ENCODE assay signal across 35 cellular contexts in the genomic region with DNA sequence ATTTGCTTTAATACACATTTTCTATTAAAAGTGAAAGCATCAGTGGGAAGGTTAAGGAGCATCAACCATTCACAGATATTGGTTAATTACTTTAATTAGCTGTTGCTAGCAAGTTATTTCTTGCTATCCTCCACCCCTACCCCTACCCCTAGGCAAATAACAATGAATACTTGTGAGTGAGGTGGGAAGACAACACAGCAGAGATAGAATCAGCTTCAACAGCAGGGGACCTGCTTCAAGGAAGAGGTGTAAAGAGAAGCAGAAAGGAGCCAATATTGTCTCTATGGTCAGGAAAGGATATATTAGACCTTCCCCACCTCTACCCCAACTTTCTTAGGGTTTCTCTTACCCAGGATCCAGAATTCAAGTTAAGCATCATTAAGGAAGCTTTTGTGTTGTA.
"Had no signal": no experiment of that assay in that cellular context is flagged by ENCODE, and none has a peak within 500 bp of the region (broad histone marks: within the 10 kb centered on the region; RNA-seq: fewer than 3 reads in every experiment).

No MANE protein-coding gene starts in this region.

- H3K9me3 Mint-ChIP-seq: dendritic cell treated with granulocyte-macrophage colony-stimulating factor and Interleukin-4, amounts not matched to agents 40 ng/mL and 50 ng/mL, for 4 days; T-helper 2 cell treated with Interferon-gamma antibody and Interleukin-4, amounts not matched to agents 5 μg/mL and 100 μg/mL, for 36 hours had no signal

- H3K27ac Mint-ChIP-seq: activated CD4-positive, alpha-beta memory T cell treated with anti-CD3 and anti-CD28 coated beads, Interleukin-2, amount 10 ng/mL, durations not matched to agents 7 days and 5 days; activated CD4-positive, alpha-beta T cell treated with anti-CD3 and anti-CD28 coated beads for 36 hours; activated CD4-positive, alpha-beta T cell treated with anti-CD3 and anti-CD28 coated beads, Interleukin-2, amount 10 ng/mL, durations not matched to agents 24 days and 14 days; activated naive CD4-positive, alpha-beta T cell treated with anti-CD3 and anti-CD28 coated beads, Interleukin-2, amount 10 ng/mL, durations not matched to agents 7 days and 5 days; activated naive CD4-positive, alpha-beta T cell treated with anti-CD3 and anti-CD28 coated beads, Interleukin-2, amount 50 U/mL, for 72 hours; activated naive CD8-positive, alpha-beta T cell treated with anti-CD3 and anti-CD28 coated beads, Interleukin-2, amount 10 ng/mL, durations not matched to agents 7 days and 5 days; activated T-cell treated with anti-CD3 and anti-CD28 coated beads, Interleukin-2, amount 50 U/mL, for 24 hours; activated T-cell treated with anti-CD3 and anti-CD28 coated beads, Interleukin-2, amount 50 U/mL, for 72 hours; brain; dendritic cell treated with granulocyte-macrophage colony-stimulating factor and Interleukin-4, amounts not matched to agents 40 ng/mL and 50 ng/mL, for 4 days; T-helper 17 cell; T-helper 2 cell treated with Interferon-gamma antibody and Interleukin-4, amounts not matched to agents 5 μg/mL and 100 μg/mL, for 36 hours had no signal

- H3K27me3 ChIP-seq: ascending aorta, breast epithelium, cardiac muscle cell, colonic mucosa, dorsolateral prefrontal cortex, esophagus squamous epithelium had no signal

- H3K36me3 ChIP-seq: breast epithelium, cardiac muscle cell, colonic mucosa, WERI-Rb-1 had no signal

- FAIRE-seq: endothelial cell of umbilical vein, frontal cortex had no signal

- H3K9me3 ChIP-seq: colonic mucosa had no signal

- H3K27ac ChIP-seq: ascending aorta, breast epithelium, cardiac muscle cell, colonic mucosa, dorsolateral prefrontal cortex, epithelial cell of prostate, esophagus squamous epithelium, WERI-Rb-1 had no signal

- ATAC-seq: activated CD4-positive, alpha-beta T cell treated with anti-CD3 and anti-CD28 coated beads for 36 hours; activated naive CD4-positive, alpha-beta T cell treated with anti-CD3 and anti-CD28 coated beads, Interleukin-2, amount 50 U/mL, for 72 hours; activated T-cell treated with anti-CD3 and anti-CD28 coated beads, Interleukin-2, amount 50 U/mL, for 72 hours; T-helper 17 cell had no signal

- H3K4me3 Mint-ChIP-seq: activated CD4-positive, alpha-beta memory T cell treated with anti-CD3 and anti-CD28 coated beads, Interleukin-2, amount 10 ng/mL, durations not matched to agents 7 days and 5 days; activated CD4-positive, alpha-beta T cell treated with anti-CD3 and anti-CD28 coated beads for 36 hours; activated CD4-positive, alpha-beta T cell treated with anti-CD3 and anti-CD28 coated beads, Interleukin-2, amount 10 ng/mL, durations not matched to agents 24 days and 14 days; activated naive CD4-positive, alpha-beta T cell treated with anti-CD3 and anti-CD28 coated beads, Interleukin-2, amount 10 ng/mL, durations not matched to agents 7 days and 5 days; activated naive CD8-positive, alpha-beta T cell treated with anti-CD3 and anti-CD28 coated beads, Interleukin-2, amount 10 ng/mL, durations not matched to agents 7 days and 5 days; activated T-cell treated with anti-CD3 and anti-CD28 coated beads, Interleukin-2, amount 50 U/mL, for 24 hours; activated T-cell treated with anti-CD3 and anti-CD28 coated beads, Interleukin-2, amount 50 U/mL, for 72 hours; brain; dendritic cell treated with granulocyte-macrophage colony-stimulating factor and Interleukin-4, amounts not matched to agents 40 ng/mL and 50 ng/mL, for 4 days; T-helper 17 cell; T-helper 2 cell treated with Interferon-gamma antibody and Interleukin-4, amounts not matched to agents 5 μg/mL and 100 μg/mL, for 36 hours had no signal

- H3K4me1 Mint-ChIP-seq: activated naive CD4-positive, alpha-beta T cell treated with anti-CD3 and anti-CD28 coated beads, Interleukin-2, amount 10 ng/mL, durations not matched to agents 7 days and 5 days; T-helper 17 cell had no signal

- DNase-seq: activated CD4-positive, alpha-beta memory T cell treated with anti-CD3 and anti-CD28 coated beads, Interleukin-2, amount 10 ng/mL, durations not matched to agents 7 days and 5 days; activated CD4-positive, alpha-beta T cell treated with anti-CD3 and anti-CD28 coated beads for 36 hours; activated CD4-positive, alpha-beta T cell treated with anti-CD3 and anti-CD28 coated beads, Interleukin-2, amount 10 ng/mL, durations not matched to agents 24 days and 14 days; activated CD4-positive, alpha-beta T cell treated with anti-CD3 and anti-CD28 coated beads, Interleukin-2, amount 50 U/mL, for 4 hours; activated CD4-positive, CD25-positive, alpha-beta regulatory T cell; activated CD4-positive, CD25-positive, alpha-beta regulatory T cell treated with anti-CD3 and anti-CD28 coated beads, Interleukin-2, amount 50 U/mL, for 72 hours; activated CD8-positive, alpha-beta memory T cell treated with anti-CD3 and anti-CD28 coated beads, Interleukin-2, amount 50 U/mL, for 48 hours; activated gamma-delta T cell; activated naive CD4-positive, alpha-beta T cell; activated naive CD4-positive, alpha-beta T cell treated with anti-CD3 and anti-CD28 coated beads, Interleukin-2, amount 10 ng/mL, durations not matched to agents 7 days and 5 days; activated naive CD8-positive, alpha-beta T cell treated with anti-CD3 and anti-CD28 coated beads, Interleukin-2, amount 10 ng/mL, durations not matched to agents 7 days and 5 days; activated T-cell treated with anti-CD3 and anti-CD28 coated beads for 4 hours; activated T-cell treated with anti-CD3 and anti-CD28 coated beads, Interleukin-2, amount 50 U/mL, for 24 hours; activated T-cell treated with anti-CD3 and anti-CD28 coated beads, Interleukin-2, amount 50 U/mL, for 72 hours; central memory CD4-positive, alpha-beta T cell; cerebellar nuclear complex; colonic mucosa; dorsolateral prefrontal cortex; effector memory CD4-positive, alpha-beta T cell; esophagus squamous epithelium; head of caudate nucleus; T-helper 1 cell; T-helper 17 cell; T1000; WERI-Rb-1 had no signal

- H3K4me1 ChIP-seq: ascending aorta, breast epithelium, colonic mucosa, esophagus squamous epithelium had no signal

- H3K4me3 ChIP-seq: ascending aorta, breast epithelium, cardiac muscle cell, colonic mucosa, dorsolateral prefrontal cortex, esophagus squamous epithelium had no signal

- H3K27me3 Mint-ChIP-seq: activated CD4-positive, alpha-beta memory T cell treated with anti-CD3 and anti-CD28 coated beads, Interleukin-2, amount 10 ng/mL, durations not matched to agents 7 days and 5 days; activated CD4-positive, alpha-beta T cell treated with anti-CD3 and anti-CD28 coated beads for 36 hours; activated CD4-positive, alpha-beta T cell treated with anti-CD3 and anti-CD28 coated beads, Interleukin-2, amount 10 ng/mL, durations not matched to agents 24 days and 14 days; activated naive CD4-positive, alpha-beta T cell treated with anti-CD3 and anti-CD28 coated beads, Interleukin-2, amount 10 ng/mL, durations not matched to agents 7 days and 5 days; activated naive CD8-positive, alpha-beta T cell treated with anti-CD3 and anti-CD28 coated beads, Interleukin-2, amount 10 ng/mL, durations not matched to agents 7 days and 5 days; activated T-cell treated with anti-CD3 and anti-CD28 coated beads, Interleukin-2, amount 50 U/mL, for 24 hours; brain; dendritic cell treated with granulocyte-macrophage colony-stimulating factor and Interleukin-4, amounts not matched to agents 40 ng/mL and 50 ng/mL, for 4 days; T-helper 17 cell had no signal
